In the genomic region with DNA sequence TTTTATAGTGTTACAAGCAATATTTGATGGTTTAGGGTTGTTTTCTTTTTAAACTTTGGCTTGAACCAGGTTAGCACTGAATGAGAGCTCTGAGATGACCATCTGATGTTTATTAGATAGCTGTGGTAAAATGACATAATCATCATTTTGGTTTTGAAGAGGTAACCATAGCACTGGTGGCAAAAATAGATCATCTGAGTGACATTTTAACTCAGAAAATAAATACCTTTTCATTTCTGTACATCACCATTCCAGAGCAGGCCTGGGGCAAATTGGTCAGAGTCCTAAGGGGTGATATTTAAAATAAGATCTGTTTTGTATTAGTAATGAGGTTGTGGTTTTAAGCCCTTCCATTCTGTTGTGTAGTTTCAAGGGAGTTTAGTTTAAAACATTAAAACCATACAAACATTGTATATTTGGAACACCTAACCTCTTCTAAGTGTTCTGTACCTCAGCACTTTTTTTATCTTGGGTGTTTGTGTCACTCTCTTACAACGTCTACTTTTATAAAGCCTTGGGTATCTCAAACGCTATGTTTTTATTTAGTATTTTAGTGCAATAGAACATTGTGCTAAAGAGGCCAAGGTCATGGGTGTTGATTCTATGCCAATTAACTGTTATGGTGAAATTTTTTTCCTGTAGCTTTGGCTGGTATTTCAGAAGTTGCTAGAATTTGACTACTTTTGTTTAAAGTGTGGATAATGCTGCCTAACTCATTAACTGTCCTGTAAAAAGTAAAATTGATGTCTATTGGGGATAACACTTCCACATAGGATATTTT, we compare ENCODE assay signal across 14 cellular contexts.
DNase-seq lines count a peak whose midpoint lies in the region; ATAC-seq, FAIRE-seq and TF ChIP-seq lines count a peak whose summit lies in the region.
"Had no signal": no experiment of that assay in that cellular context is flagged by ENCODE, and none has a peak within 500 bp of the region (broad histone marks: within the 10 kb centered on the region; RNA-seq: fewer than 3 reads in every experiment).

No MANE protein-coding gene starts in this region.

- H3K4me3 Mint-ChIP-seq in activated naive CD8-positive, alpha-beta T cell treated with anti-CD3 and anti-CD28 coated beads for 36 hours = peak overlapping the region; percentile 20
- no peak overlapping the region for H3K4me3 Mint-ChIP-seq in T-helper 2 cell treated with Interferon-gamma antibody and Interleukin-4, amounts not matched to agents 5 μg/mL and 100 μg/mL, for 36 hours

- no peak for TF ChIP-seq POLR2A in H54 (IDR thresholded peaks at IDR 0.05; ENCODE audit: low read depth, low read length)

- H3K4me3 ChIP-seq in mucosa of descending colon = no peak overlapping the region
- H3K4me3 ChIP-seq: SJSA1 had no signal

- DNase-seq in AG08395 (ENCODE audit: low spot score) (peak; percentile 29), ELR (ENCODE audit: low read depth) (peak; percentile 42), kidney tubule cell (ENCODE audit: low spot score) (peak; percentile 65), H54 (ENCODE audit: insufficient read length, low spot score) (no peak), mucosa of descending colon (no peak)
- no peak for DNase-seq in activated naive CD8-positive, alpha-beta T cell treated with anti-CD3 and anti-CD28 coated beads for 36 hours
- no peak for DNase-seq in T-helper 2 cell treated with Interferon-gamma antibody and Interleukin-4, amounts not matched to agents 5 μg/mL and 100 μg/mL, for 36 hours (ENCODE audit: low spot score)
- DNase-seq: activated T-cell treated with anti-CD3 and anti-CD28 coated beads, Interleukin-2, amount 50 U/mL, for 1 hour; MM.1S; posterior cingulate gyrus; stimulated activated CD4-positive, alpha-beta T cell treated with anti-CD3 and anti-CD28 coated beads, Interleukin-2, amount 100 ng/mL, for 24 hours had no signal

- peaks cover 1% of the 10 kb centered on the region for H3K9me3 Mint-ChIP-seq in activated naive CD8-positive, alpha-beta T cell treated with anti-CD3 and anti-CD28 coated beads for 36 hours
- H3K9me3 Mint-ChIP-seq in T-helper 2 cell treated with Interferon-gamma antibody and Interleukin-4, amounts not matched to agents 5 μg/mL and 100 μg/mL, for 36 hours = no peaks in the 10 kb centered on the region

- intact Hi-C loops in mucosa of descending colon (cut with DNase I, micrococcal nuclease) = no loop called here

- no peak for TF ChIP-seq CTCF in mucosa of descending colon (IDR thresholded peaks at IDR 0.05)

- H3K4me1 ChIP-seq in mucosa of descending colon (ENCODE audit: low read depth) = no peaks in the 10 kb centered on the region

- FAIRE-seq in H54 (lab: Jason Lieb, UNC) = no peak
- FAIRE-seq: bronchial epithelial cell had no signal

- no peaks in the 10 kb centered on the region for H3K36me3 ChIP-seq in mucosa of descending colon (ENCODE audit: low read depth)
- H3K36me3 ChIP-seq: SJSA1 had no signal

- peaks cover 74% of the 10 kb centered on the region for H3K4me1 Mint-ChIP-seq in activated naive CD8-positive, alpha-beta T cell treated with anti-CD3 and anti-CD28 coated beads for 36 hours
- peaks cover 23% of the 10 kb centered on the region for H3K4me1 Mint-ChIP-seq in T-helper 2 cell treated with Interferon-gamma antibody and Interleukin-4, amounts not matched to agents 5 μg/mL and 100 μg/mL, for 36 hours (ENCODE audit: low read depth)

- H3K27ac Mint-ChIP-seq in activated naive CD8-positive, alpha-beta T cell treated with anti-CD3 and anti-CD28 coated beads for 36 hours = peak overlapping the region; percentile 92
- H3K27ac Mint-ChIP-seq in T-helper 2 cell treated with Interferon-gamma antibody and Interleukin-4, amounts not matched to agents 5 μg/mL and 100 μg/mL, for 36 hours = no peak overlapping the region

- ATAC-seq in GM21723 (IDR thresholded peaks at IDR 0.05; ENCODE audit: unreplicated experiment) = no peak
- ATAC-seq in mucosa of descending colon = no peak

- no peaks in the 10 kb centered on the region for H3K27me3 Mint-ChIP-seq in activated naive CD8-positive, alpha-beta T cell treated with anti-CD3 and anti-CD28 coated beads for 36 hours
- H3K27me3 Mint-ChIP-seq in T-helper 2 cell treated with Interferon-gamma antibody and Interleukin-4, amounts not matched to agents 5 μg/mL and 100 μg/mL, for 36 hours (ENCODE audit: low read depth) = no peaks in the 10 kb centered on the region

- H3K36me3 Mint-ChIP-seq in activated naive CD8-positive, alpha-beta T cell treated with anti-CD3 and anti-CD28 coated beads for 36 hours = peaks cover 15% of the 10 kb centered on the region
- H3K36me3 Mint-ChIP-seq in T-helper 2 cell treated with Interferon-gamma antibody and Interleukin-4, amounts not matched to agents 5 μg/mL and 100 μg/mL, for 36 hours (ENCODE audit: low read depth) = no peaks in the 10 kb centered on the region

- H3K9me3 ChIP-seq in mucosa of descending colon = no peaks in the 10 kb centered on the region
- H3K9me3 ChIP-seq: SJSA1 had no signal

Comparison
In these comparisons a context has a peak if more than half of its experiments do, and no peak if none do; other contexts are left out.
1. DNase-seq: peak in AG08395 (single experiment), ELR (single experiment) and kidney tubule cell (single experiment); none in activated naive CD8-positive, alpha-beta T cell treated with anti-CD3 and anti-CD28 coated beads for 36 hours (single experiment), H54 (single experiment), T-helper 2 cell treated with Interferon-gamma antibody and Interleukin-4, amounts not matched to agents 5 μg/mL and 100 μg/mL, for 36 hours (single experiment) and mucosa of descending colon (0 of 3).